13 cellular contexts compared by ENCODE assay signal in genomic region chr2:127645395-127646291, GRCh38. TPM values are rescaled to one million over a fixed set of nuclear protein-coding genes. Genes with fewer than 3 reads are reported as not detected.
DNase-seq lines count a peak whose midpoint lies in the region; ATAC-seq, FAIRE-seq and TF ChIP-seq lines count a peak whose summit lies in the region.
"Had no signal": no experiment of that assay in that cellular context is flagged by ENCODE, and none has a peak within 500 bp of the region (broad histone marks: within the 10 kb centered on the region; RNA-seq: fewer than 3 reads in every experiment).

GPR17 (plus strand) TSS chr2:127646153; CDS start chr2:127650736, 4,583 bp downstream.

- H3K4me2 ChIP-seq in BLaER1 = peak within 1 kb of the TSS; percentile 99
- H3K4me2 ChIP-seq in mesendoderm (ENCODE audit: low read length) = no peak within 1 kb of the TSS

- H3K79me1 ChIP-seq in mesendoderm (ENCODE audit: low read length) = no peaks in the 10 kb centered on the region

- H2BK120ac ChIP-seq in mesendoderm (ENCODE audit: low read depth, low read length) = no peak within 1 kb of the TSS

- no peak within 1 kb of the TSS for H3K27ac Mint-ChIP-seq in progenitor cell of endocrine pancreas

- H4K5ac ChIP-seq in mesendoderm (ENCODE audit: low read length) = no peak within 1 kb of the TSS

- H4K8ac ChIP-seq in mesendoderm (ENCODE audit: low read depth, low read length) = no peak within 1 kb of the TSS

- H3K79me2 ChIP-seq in mesendoderm (ENCODE audit: control insufficient read depth, insufficient read depth, low read length) = no peaks in the 10 kb centered on the region

- H4K20me1 ChIP-seq in BLaER1 = no peaks in the 10 kb centered on the region

- H2BK15ac ChIP-seq in mesendoderm (replicated peaks; ENCODE audit: low read depth) = no peak within 1 kb of the TSS

- H3K23ac ChIP-seq in mesendoderm (ENCODE audit: low read length) = no peak within 1 kb of the TSS

- FAIRE-seq in kidney (lab: Jason Lieb, UNC) = no peak

- DNase-seq in amygdala (lab: John Stamatoyannopoulos, UW) (peak in 44 of 56 donors; percentile 19 to 86 (median 67)), kidney (peak; percentile 63), progenitor cell of endocrine pancreas (ENCODE audit: low spot score, unreplicated experiment) (no peak), mesendoderm (no peak)
- DNase-seq: activated T-cell treated with anti-CD3 and anti-CD28 coated beads, Interleukin-2, amount 50 U/mL, for 1 hour; KBM-7; NCI-H2171; RPMI8226 had no signal

- H3K27ac ChIP-seq in BLaER1 (peak within 1 kb of the TSS; percentile 78), kidney (ENCODE audit: low read depth in 2 of 2, low read length in 2 of 2) (peak within 1 kb of the TSS in 1 of 2 donors; percentile 55), rectal smooth muscle tissue (ENCODE audit: low read depth, low read length) (peak within 1 kb of the TSS; percentile 84), mesendoderm (ENCODE audit: low read depth, low read length) (no peak within 1 kb of the TSS)
- H3K27ac ChIP-seq: cardiac muscle cell had no signal

- no peak within 1 kb of the TSS for H3K18ac ChIP-seq in mesendoderm (ENCODE audit: low read length)

- no peaks in the 10 kb centered on the region for H3K27me3 ChIP-seq in BLaER1
- H3K27me3 ChIP-seq in rectal smooth muscle tissue (ENCODE audit: control insufficient read depth, insufficient read depth, low read length) = no peaks in the 10 kb centered on the region
- H3K27me3 ChIP-seq in mesendoderm (ENCODE audit: insufficient read depth, low read length, poor library complexity) = no peaks in the 10 kb centered on the region
- H3K27me3 ChIP-seq: cardiac muscle cell had no signal

- peaks cover 4% of the 10 kb centered on the region for H3K4me1 Mint-ChIP-seq in progenitor cell of endocrine pancreas (ENCODE audit: low read depth)

- no peak within 1 kb of the TSS for H3K56ac ChIP-seq in mesendoderm (ENCODE audit: low read length)

- H3K36me3 Mint-ChIP-seq in progenitor cell of endocrine pancreas (ENCODE audit: insufficient read depth) = no peaks in the 10 kb centered on the region

- H3K27me3 Mint-ChIP-seq in progenitor cell of endocrine pancreas = peaks cover 12% of the 10 kb centered on the region

- no peak within 1 kb of the TSS for H3K4ac ChIP-seq in mesendoderm (ENCODE audit: low read depth, low read length)

- ATAC-seq in HG02759 (IDR thresholded peaks at IDR 0.05; ENCODE audit: unreplicated experiment) = no peak
- ATAC-seq in GM21515 (IDR thresholded peaks at IDR 0.05; ENCODE audit: unreplicated experiment) = no peak

- H3K36me3 ChIP-seq in BLaER1 = no peaks in the 10 kb centered on the region
- no peaks in the 10 kb centered on the region for H3K36me3 ChIP-seq in kidney (ENCODE audit: control insufficient read depth in 1 of 2, insufficient read depth in 2 of 2, low read length in 2 of 2)
- H3K36me3 ChIP-seq in rectal smooth muscle tissue (ENCODE audit: control insufficient read depth, insufficient read depth, low read length) = peaks cover 3% of the 10 kb centered on the region
- no peaks in the 10 kb centered on the region for H3K36me3 ChIP-seq in mesendoderm (ENCODE audit: control insufficient read depth, insufficient read depth, low read length)
- H3K36me3 ChIP-seq: cardiac muscle cell had no signal

- no peaks in the 10 kb centered on the region for H3K9me3 Mint-ChIP-seq in progenitor cell of endocrine pancreas (ENCODE audit: low read depth)

- H2BK5ac ChIP-seq in mesendoderm (ENCODE audit: low read length) = no peak within 1 kb of the TSS

- H3K4me3 ChIP-seq in BLaER1 (no peak within 1 kb of the TSS), kidney (ENCODE audit: low read length in 2 of 2) (no peak within 1 kb of the TSS), rectal smooth muscle tissue (ENCODE audit: low read length) (no peak within 1 kb of the TSS), mesendoderm (ENCODE audit: low read length) (no peak within 1 kb of the TSS)
- H3K4me3 ChIP-seq: cardiac muscle cell had no signal

- no CpG with 5 or more reads among the region's 37 CpGs for WGBS in mesendoderm (ENCODE audit: extremely low coverage, insufficient coverage, low lambda C conversion rate)

- TF ChIP-seq CTCF in kidney (IDR thresholded peaks at IDR 0.05; ENCODE audit: borderline replicate concordance, extremely low read depth, insufficient read depth) = no peak
- no peak for TF ChIP-seq CTCF in progenitor cell of endocrine pancreas (IDR thresholded peaks at IDR 0.05; ENCODE audit: unreplicated experiment)

- peak within 1 kb of the TSS; percentile 57; the same call in 1 of the 2 replicates for H3K9ac ChIP-seq in BLaER1
- H3K9ac ChIP-seq in kidney (ENCODE audit: low read length in 2 of 2) = peak within 1 kb of the TSS in 1 of 2 donors; percentile 19
- no peak within 1 kb of the TSS for H3K9ac ChIP-seq in rectal smooth muscle tissue (ENCODE audit: low read length)
- no peak within 1 kb of the TSS for H3K9ac ChIP-seq in mesendoderm (ENCODE audit: low read length)

- no peak within 1 kb of the TSS for H3K4me3 Mint-ChIP-seq in progenitor cell of endocrine pancreas (ENCODE audit: low read depth)

- intact Hi-C loops in kidney (cut with DNase I) = no loop called here

- H3K9me3 ChIP-seq in BLaER1 (no peaks in the 10 kb centered on the region), kidney (ENCODE audit: control insufficient read depth in 1 of 2, low read length in 2 of 2) (no peaks in the 10 kb centered on the region)

- H2AK5ac ChIP-seq in mesendoderm (ENCODE audit: low read length) = no peak within 1 kb of the TSS

- H3K4me1 ChIP-seq in BLaER1 (peaks cover 98% of the 10 kb centered on the region), kidney (ENCODE audit: control insufficient read depth in 1 of 2, insufficient read depth in 1 of 2, low read depth in 1 of 2, low read length in 2 of 2) (peaks cover 6 to 21% of the 10 kb centered on the region in 2 donors), rectal smooth muscle tissue (ENCODE audit: control insufficient read depth, insufficient read depth, low read length) (peaks cover 37% of the 10 kb centered on the region), mesendoderm (ENCODE audit: control insufficient read depth, low read depth, low read length) (no peaks in the 10 kb centered on the region)

RNA-seq across cellular contexts. Expression of gene GPR17, which starts in this region (rescaled TPM):
- 0.50 TPM for total RNA-seq in kidney
- polyA plus RNA-seq in kidney (ENCODE audit: insufficient read depth, low read depth, low replicate concordance) = 0.39 TPM
- total RNA-seq in progenitor cell of endocrine pancreas = not detected in 2 replicates
- 0.03 TPM for polyA plus RNA-seq in mesendoderm (2013, experiment 1 of 2)
- 0.04 TPM for polyA plus RNA-seq in mesendoderm (2013, experiment 2 of 2)
- total RNA-seq: cardiac muscle cell had no signal

Comparison
In these comparisons a context has a peak if more than half of its experiments do, and no peak if none do; other contexts are left out.
1. Peak in DNase-seq in kidney; RNA of the gene not detected or under 1 TPM.
2. DNase-seq: peak in amygdala (44 of 56); none in progenitor cell of endocrine pancreas (single experiment) and mesendoderm (single experiment).